Comparison of ENCODE assay signal across 28 cellular contexts in genomic region chr3:97686258-97686657, GRCh38.
"Had no signal": no experiment of that assay in that cellular context is flagged by ENCODE, and none has a peak within 500 bp of the region (broad histone marks: within the 10 kb centered on the region; RNA-seq: fewer than 3 reads in every experiment).

No MANE protein-coding gene starts in this region.

- H3K9ac ChIP-seq: parathyroid adenoma had no signal

- H3K27ac Mint-ChIP-seq: natural killer cell treated with Interleukin-12 subunit alpha and Interleukin-12 subunit beta and Interleukin-15 and Interleukin-18, amount 100 ng/mL, for 72 hours; nephron progenitor cell; progenitor cell of endocrine pancreas; stimulated activated effector memory CD8-positive, alpha-beta T cell treated with anti-CD3 and anti-CD28 coated beads, Interleukin-12 subunit alpha, Interleukin-12 subunit beta, amount 100 ng/mL, for 72 hours; stimulated activated naive B cell treated with anti-CD40 and anti-IgM and Interleukin-4, amounts not matched to agents 10 μg/mL and 1 μg/mL and 100 μg/mL, for 72 hours; stimulated activated naive CD8-positive, alpha-beta T cell treated with anti-CD3 and anti-CD28 coated beads, Interleukin-15, Interleukin-2, amounts not matched to agents 100 ng/mL and 50 ng/mL, for 24 hours had no signal

- H3K36me3 Mint-ChIP-seq: natural killer cell treated with Interleukin-12 subunit alpha and Interleukin-12 subunit beta and Interleukin-15 and Interleukin-18, amount 100 ng/mL, for 72 hours; stimulated activated effector memory CD8-positive, alpha-beta T cell treated with anti-CD3 and anti-CD28 coated beads, Interleukin-12 subunit alpha, Interleukin-12 subunit beta, amount 100 ng/mL, for 72 hours; stimulated activated naive B cell treated with anti-CD40 and anti-IgM and Interleukin-4, amounts not matched to agents 10 μg/mL and 1 μg/mL and 100 μg/mL, for 72 hours had no signal

- H3K9me3 ChIP-seq: neutrophil, psoas muscle, right lobe of liver, sigmoid colon, stomach, thoracic aorta, thyroid gland, tibial nerve, upper lobe of left lung, vagina had no signal

- DNase-seq: nephron progenitor cell; nucleus accumbens; posterior cingulate gyrus; psoas muscle; right cardiac atrium; right lobe of liver; sigmoid colon; small intestine; stimulated activated CD4-positive, alpha-beta T cell treated with anti-CD3 and anti-CD28 coated beads, Interleukin-15, amount 100 ng/mL, for 24 hours; stimulated activated CD4-positive, alpha-beta T cell treated with anti-CD3 and anti-CD28 coated beads, Interleukin-2, amount 100 ng/mL, for 24 hours; stimulated activated CD4-positive, alpha-beta T cell treated with anti-CD3 and anti-CD28 coated beads, Interleukin-2, amount 100 ng/mL, for 48 hours; stimulated activated CD4-positive, alpha-beta T cell treated with anti-CD3 and anti-CD28 coated beads, Interleukin-4, amount 100 ng/mL, for 24 hours; stimulated activated naive B cell treated with anti-CD40 and anti-IgM and Interleukin-4, amounts not matched to agents 10 μg/mL and 1 μg/mL and 100 μg/mL, for 72 hours; stimulated activated naive CD4-positive, alpha-beta T cell treated with Interleukin-2 at 50 U/mL for 16 hours; stomach; thyroid gland; trophoblast cell; upper lobe of left lung had no signal

- H3K9me3 Mint-ChIP-seq: nephron progenitor cell; stimulated activated effector memory CD8-positive, alpha-beta T cell treated with anti-CD3 and anti-CD28 coated beads, Interleukin-12 subunit alpha, Interleukin-12 subunit beta, amount 100 ng/mL, for 72 hours; stimulated activated naive CD8-positive, alpha-beta T cell treated with anti-CD3 and anti-CD28 coated beads, Interleukin-15, Interleukin-2, amounts not matched to agents 100 ng/mL and 50 ng/mL, for 24 hours had no signal

- H3K4me1 ChIP-seq: parathyroid adenoma, psoas muscle, right lobe of liver, stomach, tibial nerve, upper lobe of left lung, vagina had no signal

- H3K27ac ChIP-seq: neutrophil, parathyroid adenoma, psoas muscle, right lobe of liver, sigmoid colon, stomach, thoracic aorta, thyroid gland, tibial nerve, upper lobe of left lung, vagina had no signal

- H3K27me3 ChIP-seq: neutrophil, right lobe of liver, sigmoid colon, stomach, thyroid gland, tibial nerve, upper lobe of left lung, vagina had no signal

- H2AFZ ChIP-seq: parathyroid adenoma had no signal

- H3K27me3 Mint-ChIP-seq: natural killer cell treated with Interleukin-12 subunit alpha and Interleukin-12 subunit beta and Interleukin-15 and Interleukin-18, amount 100 ng/mL, for 72 hours; progenitor cell of endocrine pancreas; stimulated activated naive B cell treated with anti-CD40 and anti-IgM and Interleukin-4, amounts not matched to agents 10 μg/mL and 1 μg/mL and 100 μg/mL, for 72 hours had no signal

- H3K4me3 Mint-ChIP-seq: natural killer cell treated with Interleukin-12 subunit alpha and Interleukin-12 subunit beta and Interleukin-15 and Interleukin-18, amount 100 ng/mL, for 72 hours; nephron progenitor cell; neural crest cell; stimulated activated effector memory CD8-positive, alpha-beta T cell treated with anti-CD3 and anti-CD28 coated beads, Interleukin-12 subunit alpha, Interleukin-12 subunit beta, amount 100 ng/mL, for 72 hours; stimulated activated naive B cell treated with anti-CD40 and anti-IgM and Interleukin-4, amounts not matched to agents 10 μg/mL and 1 μg/mL and 100 μg/mL, for 72 hours; stimulated activated naive CD8-positive, alpha-beta T cell treated with anti-CD3 and anti-CD28 coated beads, Interleukin-15, Interleukin-2, amounts not matched to agents 100 ng/mL and 50 ng/mL, for 24 hours had no signal

- ATAC-seq: natural killer cell treated with Interleukin-12 subunit alpha and Interleukin-12 subunit beta and Interleukin-15 and Interleukin-18, amount 100 ng/mL, for 72 hours; psoas muscle; right cardiac atrium; right lobe of liver; stimulated activated effector memory CD8-positive, alpha-beta T cell treated with anti-CD3 and anti-CD28 coated beads, Interleukin-12 subunit alpha, Interleukin-12 subunit beta, amount 100 ng/mL, for 72 hours; stimulated activated naive B cell treated with anti-CD40 and anti-IgM and Interleukin-4, amounts not matched to agents 10 μg/mL and 1 μg/mL and 100 μg/mL, for 72 hours had no signal

- H3K4me1 Mint-ChIP-seq: nephron progenitor cell; neural crest cell; stimulated activated effector memory CD8-positive, alpha-beta T cell treated with anti-CD3 and anti-CD28 coated beads, Interleukin-12 subunit alpha, Interleukin-12 subunit beta, amount 100 ng/mL, for 72 hours; stimulated activated naive B cell treated with anti-CD40 and anti-IgM and Interleukin-4, amounts not matched to agents 10 μg/mL and 1 μg/mL and 100 μg/mL, for 72 hours had no signal

- H3K79me2 ChIP-seq: parathyroid adenoma had no signal
